In genomic region chr10:44435196-44435595, GRCh38 we compare ENCODE assay signal across 20 cellular contexts. TPM values are rescaled to one million over a fixed set of nuclear protein-coding genes. Genes with fewer than 3 reads are reported as not detected.
DNase-seq lines count a peak whose midpoint lies in the region; ATAC-seq, FAIRE-seq and TF ChIP-seq lines count a peak whose summit lies in the region.
"Had no signal": no experiment of that assay in that cellular context is flagged by ENCODE, and none has a peak within 500 bp of the region (broad histone marks: within the 10 kb centered on the region; RNA-seq: fewer than 3 reads in every experiment).

No MANE protein-coding gene starts in this region.

- in situ Hi-C loops in HepG2 (cut with HindIII; ENCODE audit: extremely low pct_ligation_motif_present, low pct_unique_long_range_greater_than_20kb), result no loop called here

- no peak overlapping the region for H2AFZ ChIP-seq in HepG2 (ENCODE audit: low read length)

- TF ChIP-seq EP300 in HepG2 (IDR thresholded peaks at IDR 0.05; ENCODE audit: low read depth in 2 of 2, low read length in 2 of 2) (no peak), HepG2 (CRISPR knock-in tag; IDR thresholded peaks at IDR 0.05; ENCODE audit: borderline replicate concordance) (no peak)

- ATAC-seq in right lobe of liver (peak; percentile 37 to 61 (median 48)), HepG2 (no peak), left lobe of liver (peak; percentile 46), GM21576 (IDR thresholded peaks at IDR 0.05; ENCODE audit: unreplicated experiment) (no peak)
- ATAC-seq: CD8-positive, alpha-beta T cell; GM12878 had no signal

- no peaks in the 10 kb centered on the region for H3K79me2 ChIP-seq in HepG2 (ENCODE audit: insufficient read depth, low read length)

- no peaks in the 10 kb centered on the region for H4K20me1 ChIP-seq in HepG2 (ENCODE audit: insufficient read depth, low read length)

- H3K27ac ChIP-seq in right lobe of liver (no peak overlapping the region), HepG2 (ENCODE audit: extremely low read length, insufficient read depth, low read length) (no peak overlapping the region), caudate nucleus (ENCODE audit: low read depth, low read length) (no peak overlapping the region)

- TF ChIP-seq RAD21 in HepG2 (CRISPR knock-in tag; IDR thresholded peaks at IDR 0.05), result no peak

- H3K4me1 ChIP-seq in right lobe of liver, result no peaks in the 10 kb centered on the region
- no peaks in the 10 kb centered on the region for H3K4me1 ChIP-seq in HepG2 (ENCODE audit: insufficient read depth, low read length)

- no peak overlapping the region for H3K4me2 ChIP-seq in HepG2 (ENCODE audit: low read depth, low read length)

- DNase-seq in right lobe of liver (no peak), HepG2 (ENCODE audit: low spot score) (no peak), bronchial epithelial cell (ENCODE audit: low read depth) (no peak), left lobe of liver (ENCODE audit: low spot score) (no peak), urothelium cell line (ENCODE audit: low spot score) (peak; percentile 8), caudate nucleus (lab: John Stamatoyannopoulos, UW) (no peak)
- DNase-seq in activated CD4-positive, CD25-positive, alpha-beta regulatory T cell treated with anti-CD3 and anti-CD28 coated beads, Interleukin-2, amount 50 U/mL, for 72 hours, result no peak
- DNase-seq: CD8-positive, alpha-beta T cell; COR-L47; DND-41; GDM1; HCEC 1CT; HFFc6 had no signal

- no peak for FAIRE-seq in HepG2 (lab: Jason Lieb, UNC)
- FAIRE-seq in bronchial epithelial cell (lab: Jason Lieb, UNC), result peak; percentile 83
- FAIRE-seq in urothelium cell line (lab: Jason Lieb, UNC), result no peak
- FAIRE-seq: A204.1, GM12878, GM18507, H1 had no signal

- CTCF ChIA-PET in HepG2 (lab: Yijun Ruan, JAX; ENCODE audit: low intra/inter-chr PET ratio, low total read pairs), result no interaction called here

- H3K27me3 ChIP-seq in right lobe of liver (no peaks in the 10 kb centered on the region), HepG2 (ENCODE audit: control insufficient read depth in 1 of 2, insufficient read depth in 2 of 2, low read length in 2 of 2) (no peaks in the 10 kb centered on the region), bronchial epithelial cell (ENCODE audit: control insufficient read depth, insufficient read depth, low read length) (no peaks in the 10 kb centered on the region)

- no peak for TF ChIP-seq POLR2A in right lobe of liver (IDR thresholded peaks at IDR 0.05)
- TF ChIP-seq POLR2A in HepG2 (IDR thresholded peaks at IDR 0.05; ENCODE audit: insufficient read depth in 1 of 2, low read depth in 2 of 2, low read length in 2 of 2), result no peak

- BruUV-seq in HepG2 (replicated peaks; lab: Mats Ljungman, UMichigan), result no TSS peak

- H3K9ac ChIP-seq in HepG2 (ENCODE audit: insufficient read depth, low read depth, low read length), result no peak overlapping the region

- no peak overlapping the region for H3K4me3 ChIP-seq in right lobe of liver
- H3K4me3 ChIP-seq in HepG2 (replicated peaks in 1 of 3; ENCODE audit: insufficient read depth in 1 of 3, low read depth in 2 of 3, low read length in 3 of 3), result no peak overlapping the region
- no peak overlapping the region for H3K4me3 ChIP-seq in bronchial epithelial cell (ENCODE audit: low read depth, low read length)
- H3K4me3 ChIP-seq: GM12878 had no signal

- TF ChIP-seq CTCF in right lobe of liver (IDR thresholded peaks at IDR 0.05) (no peak), HepG2 (CRISPR knock-in tag; IDR thresholded peaks at IDR 0.05) (no peak), bronchial epithelial cell (IDR thresholded peaks at IDR 0.05; ENCODE audit: insufficient read depth, low read length, severe bottlenecking) (no peak)

- POLR2A ChIA-PET in HepG2 (lab: Yijun Ruan, JAX), result no interaction called here

- no peaks in the 10 kb centered on the region for H3K36me3 ChIP-seq in right lobe of liver
- no peaks in the 10 kb centered on the region for H3K36me3 ChIP-seq in HepG2 (replicated peaks in 1 of 2; ENCODE audit: control insufficient read depth in 1 of 2, insufficient read depth in 2 of 2, low read length in 2 of 2)
- no peaks in the 10 kb centered on the region for H3K36me3 ChIP-seq in bronchial epithelial cell (ENCODE audit: control insufficient read depth, insufficient read depth, low read length)

- intact Hi-C loops in right lobe of liver (cut with DNase I) (no loop called here), HepG2 (cut with micrococcal nuclease; ENCODE audit: unreplicated experiment) (no loop called here)

- WGBS in right lobe of liver (ENCODE audit: insufficient coverage, low coverage, low lambda C conversion rate, missing lambda C conversion rate), result 50% methylated on average over 4 of the region's 7 CpGs
- WGBS in HepG2 (ENCODE audit: low lambda C conversion rate), result 0% methylated on average over 7 of the region's 7 CpGs

- H3K9me3 ChIP-seq in right lobe of liver (no peaks in the 10 kb centered on the region), HepG2 (ENCODE audit: low read length) (no peaks in the 10 kb centered on the region; the same call in 1 of the 2 replicates)

TF ChIP-seq in HepG2, 621 proteins besides CTCF, POLR2A, EP300 and RAD21 (continues in another document):
- no peak for TF ChIP-seq SALL1 (CRISPR knock-in tag; IDR thresholded peaks at IDR 0.05)

RNA-seq across cellular contexts. Expression of gene CXCL12, which starts 50.3 kb away (rescaled TPM):
- total RNA-seq in right lobe of liver (100 to 1,000 TPM in 1 of 6 experiments, 10 to 100 TPM in 5; 17.5 to 116 (median 65.3) TPM), HepG2 (2016; rRNA removed; fragmentation: Illumina TruSeq; extraction: Trizol) (not detected in 2 replicates), bronchial epithelial cell (under 0.01 and 1.3 TPM in 2 replicates), left lobe of liver (50.3 TPM)
- not detected in 2 replicates for total RNA-seq in HepG2 (2016; cell fraction: cytosol; rRNA removed; fragmentation: Illumina TruSeq; extraction: Trizol; ENCODE audit: low read depth)
- not detected in 2 replicates for total RNA-seq in HepG2 (2016; cell fraction: insoluble cytoplasmic fraction; rRNA removed; fragmentation: Illumina TruSeq; extraction: Trizol)
- not detected in 2 replicates for total RNA-seq in HepG2 (2016; cell fraction: membrane; rRNA removed; fragmentation: Illumina TruSeq; extraction: Trizol)
- not detected in 2 replicates for total RNA-seq in HepG2 (2016; cell fraction: nucleus; rRNA removed; fragmentation: Illumina TruSeq; extraction: Trizol)
- not detected in 2 replicates for polyA plus RNA-seq in HepG2 (2011; rRNA removed)
- 0.05 TPM in 1 of 2 replicates, not detected in the other for polyA plus RNA-seq in HepG2 (2011; cell fraction: cytosol; rRNA removed)
- 0.40 TPM in 1 of 2 replicates, not detected in the other for polyA plus RNA-seq in HepG2 (2011; cell fraction: nucleus; rRNA removed)
- polyA plus RNA-seq in HepG2 (2012), result not detected in 2 replicates
- not detected in 2 replicates for polyA plus RNA-seq in HepG2 (2016; cell fraction: cytosol; fragmentation: Illumina TruSeq; extraction: Trizol; ENCODE audit: low read depth)
- not detected in 2 replicates for polyA plus RNA-seq in HepG2 (2016; cell fraction: insoluble cytoplasmic fraction; fragmentation: Illumina TruSeq; extraction: Trizol; ENCODE audit: low read depth)
- polyA plus RNA-seq in HepG2 (2016; cell fraction: membrane; fragmentation: Illumina TruSeq; extraction: Trizol; ENCODE audit: low read depth), result not detected in 2 replicates
- not detected in 2 replicates for polyA plus RNA-seq in HepG2 (2016; cell fraction: nucleus; fragmentation: Illumina TruSeq; extraction: Trizol; ENCODE audit: insufficient read depth, low read depth)
- not detected in 2 replicates for polyA minus RNA-seq in HepG2 (2011; rRNA and poly(A)+ RNA removed; ENCODE audit: low replicate concordance)
- polyA minus RNA-seq in HepG2 (2011; cell fraction: cytosol; rRNA and poly(A)+ RNA removed), result not detected in 2 replicates
- polyA minus RNA-seq in HepG2 (2011; cell fraction: nucleus; rRNA and poly(A)+ RNA removed), result not detected in 2 replicates
- total RNA-seq: CD8-positive, alpha-beta T cell; HT1080 had no signal
- polyA plus RNA-seq: CD14-positive monocyte had no signal

Comparison
In these comparisons a context has a peak if more than half of its experiments do, and no peak if none do; other contexts are left out.
1. ATAC-seq: peak in right lobe of liver (4 of 4) and left lobe of liver (single experiment); none in HepG2 (single experiment) and GM21576 (single experiment).